ENCODE assay signal across 8 cellular contexts in genomic region chr4:94451051-94451404, GRCh38. TPM values are rescaled to one million over a fixed set of nuclear protein-coding genes. Genes with fewer than 3 reads are reported as not detected.
DNase-seq lines count a peak whose midpoint lies in the region; FAIRE-seq and TF ChIP-seq lines count a peak whose summit lies in the region.

No MANE protein-coding gene starts in this region.

- FAIRE-seq in D721Med (lab: Jason Lieb, UNC) = no peak

- peak overlapping the region in 4 of 5 donors; percentile 31 to 84 (median 73) for H3K9ac ChIP-seq in subcutaneous abdominal adipose tissue (ENCODE audit: low read length in 5 of 5)

- TF ChIP-seq CTCF in D721Med (IDR thresholded peaks at IDR 0.05; ENCODE audit: insufficient read depth, missing control alignments) = no peak

- peaks cover 14% of the 10 kb centered on the region for H3K4me1 Mint-ChIP-seq in T-helper 1 cell treated with Interleukin-12 subunit alpha and Interleukin-12 subunit beta and Interleukin-4 antibody, amounts not matched to agents 30 μg/mL and 1 μg/mL, for 36 hours (ENCODE audit: low read depth)
- peaks cover 19% of the 10 kb centered on the region for H3K4me1 Mint-ChIP-seq in activated CD4-positive, alpha-beta memory T cell treated with anti-CD3 and anti-CD28 coated beads, Interleukin-2, amount 10 ng/mL, durations not matched to agents 7 days and 5 days

- H3K9me3 Mint-ChIP-seq in T-helper 1 cell treated with Interleukin-12 subunit alpha and Interleukin-12 subunit beta and Interleukin-4 antibody, amounts not matched to agents 30 μg/mL and 1 μg/mL, for 36 hours = no peaks in the 10 kb centered on the region
- no peaks in the 10 kb centered on the region for H3K9me3 Mint-ChIP-seq in activated CD4-positive, alpha-beta memory T cell treated with anti-CD3 and anti-CD28 coated beads, Interleukin-2, amount 10 ng/mL, durations not matched to agents 7 days and 5 days

- peak overlapping the region; percentile 94 for H3K27ac ChIP-seq in subcutaneous abdominal adipose tissue (ENCODE audit: low read depth, low read length)

- DNase-seq in T-helper 1 cell (no peak), NCI-H2171 treated with DMSO at 0.1 percent for 48 hours (lab: John Stamatoyannopoulos, UW) (no peak), D721Med (ENCODE audit: insufficient read length, low spot score) (no peak), MV-4-11 (lab: John Stamatoyannopoulos, UW) (no peak)
- DNase-seq in activated CD4-positive, alpha-beta memory T cell treated with anti-CD3 and anti-CD28 coated beads, Interleukin-2, amount 10 ng/mL, durations not matched to agents 7 days and 5 days = no peak

- POLR2A ChIA-PET in activated CD4-positive, alpha-beta memory T cell treated with anti-CD3 and anti-CD28 coated beads, Interleukin-2, amount 10 ng/mL, durations not matched to agents 7 days and 5 days (lab: Charles Lee) = no interaction called here

- H3K27me3 Mint-ChIP-seq in T-helper 1 cell treated with Interleukin-12 subunit alpha and Interleukin-12 subunit beta and Interleukin-4 antibody, amounts not matched to agents 30 μg/mL and 1 μg/mL, for 36 hours (ENCODE audit: low read depth) = peaks cover 42% of the 10 kb centered on the region
- peaks cover 25% of the 10 kb centered on the region for H3K27me3 Mint-ChIP-seq in activated CD4-positive, alpha-beta memory T cell treated with anti-CD3 and anti-CD28 coated beads, Interleukin-2, amount 10 ng/mL, durations not matched to agents 7 days and 5 days

- H3K4me3 ChIP-seq in iPS-18c (ENCODE audit: insufficient read depth, low read depth, low read length) (peak overlapping the region; percentile 82), subcutaneous abdominal adipose tissue (ENCODE audit: low read depth in 1 of 5, low read length in 5 of 5) (peak overlapping the region; percentile 82 to 95 (median 89))

- no peaks in the 10 kb centered on the region for H3K9me3 ChIP-seq in iPS-18c (ENCODE audit: control insufficient read depth, insufficient read depth, low read length)
- no peaks in the 10 kb centered on the region for H3K9me3 ChIP-seq in subcutaneous abdominal adipose tissue (ENCODE audit: control insufficient read depth in 5 of 5, low read length in 5 of 5)

- H3K27ac Mint-ChIP-seq in T-helper 1 cell treated with Interleukin-12 subunit alpha and Interleukin-12 subunit beta and Interleukin-4 antibody, amounts not matched to agents 30 μg/mL and 1 μg/mL, for 36 hours = no peak overlapping the region
- no peak overlapping the region for H3K27ac Mint-ChIP-seq in activated CD4-positive, alpha-beta memory T cell treated with anti-CD3 and anti-CD28 coated beads, Interleukin-2, amount 10 ng/mL, durations not matched to agents 7 days and 5 days

- H3K36me3 Mint-ChIP-seq in T-helper 1 cell treated with Interleukin-12 subunit alpha and Interleukin-12 subunit beta and Interleukin-4 antibody, amounts not matched to agents 30 μg/mL and 1 μg/mL, for 36 hours (ENCODE audit: low read depth) = no peaks in the 10 kb centered on the region
- H3K36me3 Mint-ChIP-seq in activated CD4-positive, alpha-beta memory T cell treated with anti-CD3 and anti-CD28 coated beads, Interleukin-2, amount 10 ng/mL, durations not matched to agents 7 days and 5 days (ENCODE audit: low read depth) = no peaks in the 10 kb centered on the region

- H3K36me3 ChIP-seq in subcutaneous abdominal adipose tissue (ENCODE audit: control insufficient read depth in 5 of 5, insufficient read depth in 5 of 5, low read length in 5 of 5) = no peaks in the 10 kb centered on the region

- peaks cover 7 to 41% (median 34%) of the 10 kb centered on the region in 5 donors for H3K4me1 ChIP-seq in subcutaneous abdominal adipose tissue (ENCODE audit: control insufficient read depth in 5 of 5, insufficient read depth in 5 of 5, low read length in 5 of 5)

- H3K4me3 Mint-ChIP-seq in T-helper 1 cell treated with Interleukin-12 subunit alpha and Interleukin-12 subunit beta and Interleukin-4 antibody, amounts not matched to agents 30 μg/mL and 1 μg/mL, for 36 hours = peak overlapping the region; percentile 84
- peak overlapping the region; percentile 75 for H3K4me3 Mint-ChIP-seq in activated CD4-positive, alpha-beta memory T cell treated with anti-CD3 and anti-CD28 coated beads, Interleukin-2, amount 10 ng/mL, durations not matched to agents 7 days and 5 days

- no peaks in the 10 kb centered on the region for H3K27me3 ChIP-seq in subcutaneous abdominal adipose tissue (ENCODE audit: control insufficient read depth in 5 of 5, insufficient read depth in 4 of 5, low read length in 5 of 5)

- CTCF ChIA-PET in activated CD4-positive, alpha-beta memory T cell treated with anti-CD3 and anti-CD28 coated beads, Interleukin-2, amount 10 ng/mL, durations not matched to agents 7 days and 5 days (lab: Charles Lee) = no interaction called here

RNA-seq across cellular contexts. Expression of gene PDLIM5, which starts 0.7 kb away (rescaled TPM):
- total RNA-seq in activated CD4-positive, alpha-beta memory T cell treated with anti-CD3 and anti-CD28 coated beads, Interleukin-2, amount 10 ng/mL, durations not matched to agents 7 days and 5 days = 10 to 100 TPM; 24.0 to 24.9 TPM
